ENCODE assay signal across 8 cellular contexts in genomic region chr10:43077421-43078171, GRCh38. TPM values are rescaled to one million over a fixed set of nuclear protein-coding genes. Genes with fewer than 3 reads are reported as not detected.
A peak's percentile ranks its signal among the peaks of the same experiment; 100 is the strongest.
DNase-seq lines count a peak whose midpoint lies in the region; ATAC-seq and TF ChIP-seq lines count a peak whose summit lies in the region.

No MANE protein-coding gene starts in this region.

- H3K4me3 ChIP-seq in BLaER1 (peak overlapping the region; percentile 64), HL-60 (replicated peaks; ENCODE audit: insufficient read depth, low read length) (peak overlapping the region; percentile 77), epithelial cell of esophagus (ENCODE audit: low read length) (peak overlapping the region; percentile 8), neuronal stem cell (ENCODE audit: low read length in 2 of 2) (peak overlapping the region in 1 of 2 donors; percentile 83)

- H3K4me1 ChIP-seq in BLaER1 (peaks cover 52% of the 10 kb centered on the region), neuronal stem cell (ENCODE audit: control insufficient read depth in 2 of 2, insufficient read depth in 1 of 2, low read depth in 1 of 2, low read length in 2 of 2) (peaks cover 0 to 1% of the 10 kb centered on the region in 2 donors)

- TF ChIP-seq CTCF in HL-60 (IDR thresholded peaks at IDR 0.05; ENCODE audit: insufficient read depth, low read length) = no peak
- no peak for TF ChIP-seq CTCF in epithelial cell of esophagus (IDR thresholded peaks at IDR 0.05; ENCODE audit: insufficient read depth, low read depth, low read length, missing control alignments)

- H3K79me1 ChIP-seq in neuronal stem cell (ENCODE audit: low read depth, low read length) = peaks cover 2% of the 10 kb centered on the region

- H4K8ac ChIP-seq in neuronal stem cell (ENCODE audit: low read depth, low read length) = no peak overlapping the region

- H4K20me1 ChIP-seq in BLaER1 = peaks cover 12% of the 10 kb centered on the region; the same call in 1 of the 2 replicates

- H3K27me3 ChIP-seq in BLaER1 = peaks cover 46% of the 10 kb centered on the region
- H3K27me3 ChIP-seq in HL-60 (ENCODE audit: insufficient read depth, poor library complexity, severe bottlenecking) = peaks cover 3% of the 10 kb centered on the region
- peaks cover 6 to 76% (median 34%) of the 10 kb centered on the region in 3 experiments for H3K27me3 ChIP-seq in neuronal stem cell (ENCODE audit: control insufficient read depth in 3 of 3, insufficient read depth in 3 of 3, low read depth in 1 of 3, low read length in 3 of 3)

- H3K9ac ChIP-seq in BLaER1 (no peak overlapping the region), neuronal stem cell (ENCODE audit: low read depth, low read length, poor library complexity) (peak overlapping the region; percentile 92)

- H4K91ac ChIP-seq in neuronal stem cell (ENCODE audit: low read depth, low read length, poor library complexity) = no peak overlapping the region

- no peak overlapping the region for H3K23ac ChIP-seq in neuronal stem cell (ENCODE audit: low read depth, low read length, poor library complexity)

- no peak overlapping the region for H2BK12ac ChIP-seq in neuronal stem cell (ENCODE audit: low read length)

- H3K4me2 ChIP-seq in BLaER1 (peak overlapping the region; percentile 94), neuronal stem cell (ENCODE audit: insufficient read depth, low read length, poor library complexity, severe bottlenecking) (peak overlapping the region; percentile 94)

- H2BK5ac ChIP-seq in neuronal stem cell (ENCODE audit: low read length) = no peak overlapping the region

- H3K36me3 ChIP-seq in BLaER1 = no peaks in the 10 kb centered on the region
- no peaks in the 10 kb centered on the region for H3K36me3 ChIP-seq in neuronal stem cell (replicated peaks in 1 of 2; ENCODE audit: control insufficient read depth in 2 of 2, insufficient read depth in 2 of 2, low read length in 2 of 2)

- H2BK15ac ChIP-seq in neuronal stem cell (ENCODE audit: low read length) = peak overlapping the region; percentile 43

- DNase-seq in HL-60 (ENCODE audit: low read depth in 1 of 2, low spot score in 1 of 2) (no peak), epithelial cell of esophagus (ENCODE audit: low read depth) (peak; percentile 13), neuronal stem cell (ENCODE audit: low spot score) (no peak), NCI-H226 (no peak)

- H3K9me3 ChIP-seq in BLaER1 (no peaks in the 10 kb centered on the region), neuronal stem cell (replicated peaks in 1 of 2; ENCODE audit: control insufficient read depth in 2 of 2, insufficient read depth in 1 of 2, low read depth in 1 of 2, low read length in 2 of 2) (peaks cover 0 to 2% of the 10 kb centered on the region in 2 donors)

- H3K14ac ChIP-seq in neuronal stem cell (ENCODE audit: low read length) = peak overlapping the region; percentile 56

- H3K4ac ChIP-seq in neuronal stem cell (ENCODE audit: low read length) = no peak overlapping the region

- H2BK120ac ChIP-seq in neuronal stem cell (ENCODE audit: low read depth, low read length) = no peak overlapping the region

- no CpG with 5 or more reads among the region's 72 CpGs for WGBS in neuronal stem cell (ENCODE audit: extremely low coverage in 2 of 2, insufficient read length in 2 of 2, insufficient replicate concordance in 1 of 2), 2 donors

- H2AK5ac ChIP-seq in neuronal stem cell (ENCODE audit: low read depth, low read length) = peak overlapping the region; percentile 70

- H3K27ac ChIP-seq in BLaER1 (no peak overlapping the region), HL-60 (replicated peaks) (no peak overlapping the region), neuronal stem cell (replicated peaks; ENCODE audit: low read length) (no peak overlapping the region)

- no peak for ATAC-seq in HG02642 (IDR thresholded peaks at IDR 0.05; ENCODE audit: poor library complexity, unreplicated experiment)
- no peak for ATAC-seq in GM18909 (IDR thresholded peaks at IDR 0.05; ENCODE audit: poor library complexity, unreplicated experiment)
- no peak for ATAC-seq in HG02981 (IDR thresholded peaks at IDR 0.05; ENCODE audit: unreplicated experiment)

- peak overlapping the region; percentile 61 for H2AFZ ChIP-seq in neuronal stem cell (ENCODE audit: low read length)

- peak overlapping the region; percentile 95 for H3K18ac ChIP-seq in neuronal stem cell (ENCODE audit: low read length)

RNA-seq across cellular contexts. Expression of gene RET, which starts 0.7 kb away (rescaled TPM):
- 2.3 TPM for polyA plus RNA-seq in neuronal stem cell (2013, experiment 1 of 2)
- polyA plus RNA-seq in neuronal stem cell (2013, experiment 2 of 2) = 2.2 TPM
